Comparison of ENCODE assay signal across 1 cellular context in the genomic region with DNA sequence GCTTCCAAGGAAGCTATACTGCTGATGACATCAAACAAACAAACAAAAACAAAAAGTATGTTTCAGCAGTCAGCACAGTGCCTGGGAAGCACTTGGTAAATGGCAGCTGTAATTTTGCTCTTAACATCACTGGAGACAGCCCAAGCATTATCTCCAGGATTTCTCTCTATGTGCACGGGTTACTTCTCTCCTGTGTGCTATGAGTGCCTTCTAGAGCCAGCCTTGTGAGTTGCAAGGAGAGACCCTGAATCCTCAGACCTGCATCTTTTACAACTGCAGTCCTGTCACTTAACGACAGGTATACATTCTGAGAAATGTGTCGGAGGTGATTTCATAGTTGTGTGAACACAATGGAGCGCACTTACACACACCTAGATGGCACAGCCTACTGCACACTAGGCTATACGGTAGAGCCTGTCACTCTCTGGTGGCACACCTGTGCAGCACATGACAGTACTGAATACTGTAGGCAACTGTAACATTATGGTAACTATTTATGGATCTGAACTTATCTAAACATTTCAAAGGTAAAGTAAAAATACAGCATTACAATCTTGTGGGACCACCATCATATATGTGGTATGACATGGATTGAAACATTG.
TF ChIP-seq lines count a peak whose summit lies in the region.

No MANE protein-coding gene starts in this region.

TF ChIP-seq in SK-N-SH treated with all-trans-retinoic acid at 6 μM for 48 hours, 23 proteins besides CTCF, POLR2A, EP300 and RAD21 (continued from another document):
- TF ChIP-seq ZNF8 (CRISPR knock-in tag; IDR thresholded peaks at IDR 0.05) (no peak), ZC3H10 (CRISPR knock-in tag; IDR thresholded peaks at IDR 0.05) (no peak), ZFP3 (CRISPR knock-in tag; IDR thresholded peaks at IDR 0.05) (no peak), ARNTL (CRISPR knock-in tag; IDR thresholded peaks at IDR 0.05; ENCODE audit: borderline replicate concordance, low read depth) (no peak), ZNF565 (CRISPR knock-in tag; conservative IDR thresholded peaks at IDR 0.05; ENCODE audit: low read depth) (no peak)
- TF ChIP-seq, protein P1, sequence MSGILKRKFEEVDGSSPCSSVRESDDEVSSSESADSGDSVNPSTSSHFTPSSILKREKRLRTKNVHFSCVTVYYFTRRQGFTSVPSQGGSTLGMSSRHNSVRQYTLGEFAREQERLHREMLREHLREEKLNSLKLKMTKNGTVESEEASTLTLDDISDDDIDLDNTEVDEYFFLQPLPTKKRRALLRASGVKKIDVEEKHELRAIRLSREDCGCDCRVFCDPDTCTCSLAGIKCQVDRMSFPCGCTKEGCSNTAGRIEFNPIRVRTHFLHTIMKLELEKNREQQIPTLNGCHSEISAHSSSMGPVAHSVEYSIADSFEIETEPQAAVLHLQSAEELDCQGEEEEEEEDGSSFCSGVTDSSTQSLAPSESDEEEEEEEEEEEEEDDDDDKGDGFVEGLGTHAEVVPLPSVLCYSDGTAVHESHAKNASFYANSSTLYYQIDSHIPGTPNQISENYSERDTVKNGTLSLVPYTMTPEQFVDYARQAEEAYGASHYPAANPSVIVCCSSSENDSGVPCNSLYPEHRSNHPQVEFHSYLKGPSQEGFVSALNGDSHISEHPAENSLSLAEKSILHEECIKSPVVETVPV (CRISPR knock-in tag; IDR thresholded peaks at IDR 0.05), result no peak
- TF ChIP-seq, protein P2, sequence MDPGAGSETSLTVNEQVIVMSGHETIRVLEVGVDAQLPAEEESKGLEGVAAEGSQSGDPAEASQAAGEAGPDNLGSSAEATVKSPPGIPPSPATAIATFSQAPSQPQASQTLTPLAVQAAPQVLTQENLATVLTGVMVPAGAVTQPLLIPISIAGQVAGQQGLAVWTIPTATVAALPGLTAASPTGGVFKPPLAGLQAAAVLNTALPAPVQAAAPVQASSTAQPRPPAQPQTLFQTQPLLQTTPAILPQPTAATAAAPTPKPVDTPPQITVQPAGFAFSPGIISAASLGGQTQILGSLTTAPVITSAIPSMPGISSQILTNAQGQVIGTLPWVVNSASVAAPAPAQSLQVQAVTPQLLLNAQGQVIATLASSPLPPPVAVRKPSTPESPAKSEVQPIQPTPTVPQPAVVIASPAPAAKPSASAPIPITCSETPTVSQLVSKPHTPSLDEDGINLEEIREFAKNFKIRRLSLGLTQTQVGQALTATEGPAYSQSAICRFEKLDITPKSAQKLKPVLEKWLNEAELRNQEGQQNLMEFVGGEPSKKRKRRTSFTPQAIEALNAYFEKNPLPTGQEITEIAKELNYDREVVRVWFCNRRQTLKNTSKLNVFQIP (CRISPR knock-in tag; IDR thresholded peaks at IDR 0.05; ENCODE audit: borderline replicate concordance, low read depth), result no peak
